1 cellular context compared by ENCODE assay signal in the genomic region with DNA sequence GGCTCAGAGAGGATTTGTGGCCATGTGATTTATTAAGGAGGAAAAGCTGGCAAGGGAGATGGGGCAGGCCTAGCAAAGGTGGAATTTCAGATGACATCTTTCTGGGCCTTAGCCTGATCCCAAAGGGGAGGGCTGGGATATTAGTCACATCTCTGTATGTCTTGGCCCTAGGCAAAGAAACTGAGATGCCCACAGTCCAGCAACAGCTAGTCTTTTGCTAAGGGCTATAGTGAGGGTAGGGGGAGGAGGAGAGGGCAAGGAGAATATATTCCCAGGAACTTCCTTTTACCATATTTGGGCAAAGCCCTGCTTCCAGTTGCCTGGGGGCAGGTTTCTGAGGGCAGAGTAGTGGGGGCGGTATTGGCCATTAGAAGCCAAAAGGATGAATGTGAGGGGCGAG.
TF ChIP-seq lines count a peak whose summit lies in the region.

No MANE protein-coding gene starts in this region.

TF ChIP-seq in GM12878, 131 proteins besides CTCF, POLR2A, EP300 and RAD21:
- TF ChIP-seq SRF (IDR thresholded peaks at IDR 0.05; ENCODE audit: low read depth in 2 of 2, low read length in 2 of 2) (peak; percentile 23 to 66; a peak in 1 of 4 replicates), NR2F1 (conservative IDR thresholded peaks at IDR 0.05) (no peak)
